27 cellular contexts compared by ENCODE assay signal in genomic region chr15:67399925-67400324, GRCh38.
"Had no signal": no experiment of that assay in that cellular context is flagged by ENCODE, and none has a peak within 500 bp of the region (broad histone marks: within the 10 kb centered on the region; RNA-seq: fewer than 3 reads in every experiment).

No MANE protein-coding gene starts in this region.

- H3K27me3 ChIP-seq: dorsolateral prefrontal cortex, gastroesophageal sphincter, ovary, testis, tibial nerve had no signal

- H3K4me3 ChIP-seq: dorsolateral prefrontal cortex, gastroesophageal sphincter, left ventricle myocardium inferior, lower lobe of right lung, ovary, psoas muscle, testis, tibial nerve had no signal

- H3K27ac Mint-ChIP-seq: immature natural killer cell; memory B cell; mesothelial cell of epicardium; natural killer cell; stimulated activated naive B cell treated with anti-CD40 and anti-IgM and Interleukin-4, amounts not matched to agents 10 μg/mL and 1 μg/mL and 100 μg/mL, for 72 hours; stimulated activated naive CD8-positive, alpha-beta T cell treated with anti-CD3 and anti-CD28 coated beads, Interleukin-15, amount 100 ng/mL, for 72 hours had no signal

- H3K36me3 ChIP-seq: gastroesophageal sphincter, left ventricle myocardium inferior, lower lobe of right lung, ovary, tibial nerve had no signal

- H3K27me3 Mint-ChIP-seq: stimulated activated naive B cell treated with anti-CD40 and anti-IgM and Interleukin-4, amounts not matched to agents 10 μg/mL and 1 μg/mL and 100 μg/mL, for 72 hours; stimulated activated naive CD8-positive, alpha-beta T cell treated with anti-CD3 and anti-CD28 coated beads, Interleukin-15, amount 100 ng/mL, for 72 hours had no signal

- H3K9me3 ChIP-seq: gastroesophageal sphincter, left ventricle myocardium inferior, lower lobe of right lung, ovary, psoas muscle, testis, tibial nerve had no signal

- H3K4me1 Mint-ChIP-seq: immature natural killer cell; natural killer cell; stimulated activated naive CD8-positive, alpha-beta T cell treated with anti-CD3 and anti-CD28 coated beads, Interleukin-15, amount 100 ng/mL, for 72 hours had no signal

- DNase-seq: cortex of kidney; dorsolateral prefrontal cortex; effector CD8-positive, alpha-beta T cell; glutamatergic neuron; immature natural killer cell; kidney; left cardiac atrium; left ventricle myocardium inferior; lower lobe of right lung; natural killer cell; nucleus accumbens; ovary; psoas muscle; retina; stimulated activated CD4-positive, alpha-beta T cell treated with anti-CD3 and anti-CD28 coated beads, Interleukin-2, amount 100 ng/mL, for 24 hours; stimulated activated CD4-positive, alpha-beta T cell treated with anti-CD3 and anti-CD28 coated beads, Interleukin-4, amount 100 ng/mL, for 4 hours; stimulated activated naive B cell treated with anti-CD40 and anti-IgM and Interleukin-4, amounts not matched to agents 10 μg/mL and 1 μg/mL and 100 μg/mL, for 72 hours; stimulated activated naive CD8-positive, alpha-beta T cell treated with anti-CD3 and anti-CD28 coated beads, Interleukin-15, amount 100 ng/mL, for 72 hours; testis had no signal

- H3K4me3 Mint-ChIP-seq: immature natural killer cell; memory B cell; mesothelial cell of epicardium; natural killer cell; neural crest cell; stimulated activated naive B cell treated with anti-CD40 and anti-IgM and Interleukin-4, amounts not matched to agents 10 μg/mL and 1 μg/mL and 100 μg/mL, for 72 hours; stimulated activated naive CD8-positive, alpha-beta T cell treated with anti-CD3 and anti-CD28 coated beads, Interleukin-15, amount 100 ng/mL, for 72 hours had no signal

- H3K36me3 Mint-ChIP-seq: immature natural killer cell; memory B cell; mesothelial cell of epicardium; natural killer cell; stimulated activated naive B cell treated with anti-CD40 and anti-IgM and Interleukin-4, amounts not matched to agents 10 μg/mL and 1 μg/mL and 100 μg/mL, for 72 hours had no signal

- H3K4me1 ChIP-seq: left ventricle myocardium inferior, lower lobe of right lung, psoas muscle, testis, tibial nerve had no signal

- ATAC-seq: esophagus mucosa; gastroesophageal sphincter; left cardiac atrium; lower lobe of right lung; natural killer cell; psoas muscle; sciatic nerve; stimulated activated naive B cell treated with anti-CD40 and anti-IgM and Interleukin-4, amounts not matched to agents 10 μg/mL and 1 μg/mL and 100 μg/mL, for 72 hours; stimulated activated naive CD8-positive, alpha-beta T cell treated with anti-CD3 and anti-CD28 coated beads, Interleukin-15, amount 100 ng/mL, for 72 hours had no signal

- H3K27ac ChIP-seq: dorsolateral prefrontal cortex, gastroesophageal sphincter, left ventricle myocardium inferior, lower lobe of right lung, ovary, psoas muscle, testis, tibial nerve had no signal

- H3K9me3 Mint-ChIP-seq: immature natural killer cell; memory B cell; mesothelial cell of epicardium; natural killer cell; neural crest cell; stimulated activated naive B cell treated with anti-CD40 and anti-IgM and Interleukin-4, amounts not matched to agents 10 μg/mL and 1 μg/mL and 100 μg/mL, for 72 hours; stimulated activated naive CD8-positive, alpha-beta T cell treated with anti-CD3 and anti-CD28 coated beads, Interleukin-15, amount 100 ng/mL, for 72 hours had no signal

- FAIRE-seq: endometrium, kidney had no signal
